ENCODE assay signal across 11 cellular contexts in genomic region chr20:23366384-23366783, GRCh38. TPM values are rescaled to one million over a fixed set of nuclear protein-coding genes. Genes with fewer than 3 reads are reported as not detected.
DNase-seq lines count a peak whose midpoint lies in the region; ATAC-seq, FAIRE-seq and TF ChIP-seq lines count a peak whose summit lies in the region.
"Had no signal": no experiment of that assay in that cellular context is flagged by ENCODE, and none has a peak within 500 bp of the region (broad histone marks: within the 10 kb centered on the region; RNA-seq: fewer than 3 reads in every experiment).

No MANE protein-coding gene starts in this region.

- H2AFZ ChIP-seq in SU-DHL-6 (ENCODE audit: low read depth, low read length, severe bottlenecking): no peak overlapping the region

- H3K9ac ChIP-seq in SU-DHL-6 (ENCODE audit: low read length): no peak overlapping the region

- peaks cover 40% of the 10 kb centered on the region for H3K4me1 ChIP-seq in A549

- H3K27ac ChIP-seq in A549 (no peak overlapping the region), SU-DHL-6 (ENCODE audit: low read depth, low read length) (no peak overlapping the region)
- H3K27ac ChIP-seq: VCaP had no signal

- peaks cover 13% of the 10 kb centered on the region; the same call in 1 of the 2 replicates for H3K36me3 ChIP-seq in SU-DHL-6 (ENCODE audit: low read length)

- peaks cover 7% of the 10 kb centered on the region; the same call in 1 of the 2 replicates for H3F3A ChIP-seq in SU-DHL-6 (ENCODE audit: insufficient read depth)

- in situ Hi-C loops in GM13977 (cut with MboI; ENCODE audit: low pct_unique_long_range_greater_than_20kb, low sequenced_read_pairs, unreplicated experiment): no loop called here

- DNase-seq in A549 (ENCODE audit: low read depth in 1 of 2, low spot score in 1 of 2) (no peak), GM13977 (ENCODE audit: low spot score) (peak; percentile 66), erythroblast (lab: John Stamatoyannopoulos, UW) (peak; percentile 79 to 84)
- DNase-seq: cerebellar nuclear complex, NCI-H1930 had no signal

- WGBS in A549 (ENCODE audit: missing lambda C conversion rate): 70% methylated on average over 1 of the region's 1 CpG

- H3K27me3 ChIP-seq in SU-DHL-6 (ENCODE audit: low read length): no peaks in the 10 kb centered on the region

- no peak for TF ChIP-seq CTCF in A549 (IDR thresholded peaks at IDR 0.05)
- no peak for TF ChIP-seq CTCF in GM13977 (IDR thresholded peaks at IDR 0.05; ENCODE audit: extremely low read depth, insufficient read depth, missing control alignments)
- TF ChIP-seq CTCF in SU-DHL-6 (IDR thresholded peaks at IDR 0.05; ENCODE audit: insufficient read depth, low read length, poor library complexity, severe bottlenecking): no peak

- H3K79me2 ChIP-seq in SU-DHL-6 (ENCODE audit: insufficient read depth, low read length): peaks cover 64% of the 10 kb centered on the region

- no peak for TF ChIP-seq RAD21 in A549 (conservative IDR thresholded peaks at IDR 0.05 in 1 of 2, IDR thresholded peaks at IDR 0.05 in 1 of 2)

- peaks cover 4% of the 10 kb centered on the region; the same call in 1 of the 2 replicates for H4K20me1 ChIP-seq in SU-DHL-6 (ENCODE audit: low read depth, low read length)

- TF ChIP-seq POLR2A in A549 (IDR thresholded peaks at IDR 0.05; ENCODE audit: low read length) (no peak), erythroblast (IDR thresholded peaks at IDR 0.05; ENCODE audit: low read length) (no peak)

- FAIRE-seq in A549 (lab: Jason Lieb, UNC): no peak

- H3K4me3 ChIP-seq in A549 (no peak overlapping the region), SU-DHL-6 (ENCODE audit: insufficient read depth, low read length, poor library complexity, severe bottlenecking) (no peak overlapping the region)

- TF ChIP-seq EP300 in A549 (IDR thresholded peaks at IDR 0.05): no peak

- H3K9me3 ChIP-seq in A549 (no peaks in the 10 kb centered on the region), SU-DHL-6 (ENCODE audit: insufficient read depth, low read length) (no peaks in the 10 kb centered on the region)

- H3K9me2 ChIP-seq in SU-DHL-6 (replicated peaks; ENCODE audit: insufficient read depth, low read length): no peaks in the 10 kb centered on the region

- CTCF ChIA-PET in A549 (lab: Yijun Ruan, JAX): interaction anchor here (1.2 kb wide), 1 partner anchor 13 kb away, joined by 3 read pairs; no protein-coding TSS in a partner anchor

- POLR2A ChIA-PET in A549 (lab: Yijun Ruan, JAX): no interaction called here

- no peak for ATAC-seq in A549
- no peak for ATAC-seq in HG02852 (IDR thresholded peaks at IDR 0.05; ENCODE audit: unreplicated experiment)
- no peak for ATAC-seq in GM19463 (IDR thresholded peaks at IDR 0.05; ENCODE audit: unreplicated experiment)
- no peak for ATAC-seq in HG03571 (IDR thresholded peaks at IDR 0.05; ENCODE audit: unreplicated experiment)
- no peak for ATAC-seq in GM18517 (IDR thresholded peaks at IDR 0.05; ENCODE audit: unreplicated experiment)

- H3K4me2 ChIP-seq in A549: peak overlapping the region; percentile 6; the same call in 1 of the 3 replicates
- peak overlapping the region; percentile 39 for H3K4me2 ChIP-seq in SU-DHL-6 (ENCODE audit: low read depth, low read length, poor library complexity, severe bottlenecking)

TF ChIP-seq in A549, 52 proteins besides CTCF, POLR2A, EP300 and RAD21:
- TF ChIP-seq ZNF302 (CRISPR knock-in tag; IDR thresholded peaks at IDR 0.05): no peak
- no peak for TF ChIP-seq CBX8 (IDR thresholded peaks at IDR 0.05)
- TF ChIP-seq FOSB (CRISPR knock-in tag; IDR thresholded peaks at IDR 0.05): no peak
- TF ChIP-seq RFX5 (IDR thresholded peaks at IDR 0.05): no peak
- TF ChIP-seq MAFK (IDR thresholded peaks at IDR 0.05; ENCODE audit: partially characterized antibody): peak; percentile 72
- TF ChIP-seq TFCP2L1 (CRISPR knock-in tag; IDR thresholded peaks at IDR 0.05): no peak

RNA-seq across cellular contexts. Expression of gene GZF1, which starts 4.4 kb away (rescaled TPM):
- polyA plus RNA-seq in A549 (2011; rRNA removed) (24.7 and 33.4 TPM in 2 replicates), A549 (2017; fragmentation: RNase III; extraction: RNeasy Plus Mini Kit Qiagen cat#74134 plus additional on column Dnase treatment) (13.2 to 16.1 TPM (median 15.6 TPM) in 3 replicates)
- 31.3 and 34.5 TPM in 2 replicates for polyA plus RNA-seq in A549 (2012; cell fraction: cytosol; rRNA removed)
- polyA plus RNA-seq in A549 (2012; cell fraction: nucleus; rRNA removed): 37.6 and 68.6 TPM in 2 replicates
- 69.4 and 96.5 TPM in 2 replicates for polyA minus RNA-seq in A549 (2011; rRNA and poly(A)+ RNA removed)

RNA-seq across cellular contexts. Expression of gene NXT1, which starts 15.8 kb away (rescaled TPM):
- polyA plus RNA-seq in A549 (2011; rRNA removed) (68.2 and 71.8 TPM in 2 replicates), A549 (2017; fragmentation: RNase III; extraction: RNeasy Plus Mini Kit Qiagen cat#74134 plus additional on column Dnase treatment) (44.3 to 45.5 TPM (median 45.1 TPM) in 3 replicates)
- 97.1 and 104 TPM in 2 replicates for polyA plus RNA-seq in A549 (2012; cell fraction: cytosol; rRNA removed)
- 59.9 and 65.3 TPM in 2 replicates for polyA plus RNA-seq in A549 (2012; cell fraction: nucleus; rRNA removed)
- 42.8 and 48.1 TPM in 2 replicates for polyA minus RNA-seq in A549 (2011; rRNA and poly(A)+ RNA removed)

RNA-seq across cellular contexts. Expression of gene NAPB, which starts 54.9 kb away (rescaled TPM):
- polyA plus RNA-seq in A549 (2011; rRNA removed) (8.2 and 12.7 TPM in 2 replicates), A549 (2017; fragmentation: RNase III; extraction: RNeasy Plus Mini Kit Qiagen cat#74134 plus additional on column Dnase treatment) (5.7 to 6.6 TPM (median 6.2 TPM) in 3 replicates)
- 2.2 TPM in 2 replicates for polyA plus RNA-seq in A549 (2012; cell fraction: cytosol; rRNA removed)
- polyA plus RNA-seq in A549 (2012; cell fraction: nucleus; rRNA removed): 2.5 and 5.5 TPM in 2 replicates
- 8.4 and 8.8 TPM in 2 replicates for polyA minus RNA-seq in A549 (2011; rRNA and poly(A)+ RNA removed)

Comparison
In these comparisons a context has a peak if more than half of its experiments do, and no peak if none do; other contexts are left out.
1. DNase-seq: peak in GM13977 (single experiment) and erythroblast (2 of 2); none in A549 (0 of 2).